30 cellular contexts compared by ENCODE assay signal in the genomic region with DNA sequence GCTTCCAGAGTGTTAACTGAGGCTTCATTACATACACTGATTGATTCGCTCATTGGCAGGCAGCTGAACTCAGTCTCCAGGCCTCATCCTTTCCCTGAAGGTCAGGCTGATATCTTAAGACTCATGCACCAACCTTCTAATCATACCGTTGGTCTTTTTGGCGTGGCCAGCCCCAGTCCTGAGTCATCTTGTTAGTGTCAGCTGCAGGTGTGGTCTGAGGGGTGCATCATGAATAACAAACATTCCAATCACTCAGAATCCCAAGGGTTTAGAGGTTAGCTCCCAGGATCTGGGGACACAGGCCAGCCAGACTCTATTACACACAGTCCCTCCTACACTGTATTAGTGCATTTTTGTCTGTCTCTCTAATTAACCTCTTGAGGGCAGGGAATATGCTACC.
DNase-seq lines count a peak whose midpoint lies in the region; ATAC-seq, FAIRE-seq and TF ChIP-seq lines count a peak whose summit lies in the region.
"Had no signal": no experiment of that assay in that cellular context is flagged by ENCODE, and none has a peak within 500 bp of the region (broad histone marks: within the 10 kb centered on the region; RNA-seq: fewer than 3 reads in every experiment).

No MANE protein-coding gene starts in this region.

- H3K36me3 ChIP-seq in breast epithelium (no peaks in the 10 kb centered on the region), Karpas-422 (ENCODE audit: insufficient read depth, low read length) (no peaks in the 10 kb centered on the region)
- H3K36me3 ChIP-seq: adrenal gland, BE2C, esophagus squamous epithelium, left ventricle myocardium inferior, upper lobe of right lung had no signal

- no peaks in the 10 kb centered on the region for H3K4me1 Mint-ChIP-seq in MCF 10A (ENCODE audit: insufficient read depth, unreplicated experiment)

- H3K4me3 Mint-ChIP-seq in MCF 10A (ENCODE audit: unreplicated experiment), result no peak overlapping the region
- H3K4me3 Mint-ChIP-seq: neural crest cell had no signal

- H4K20me1 ChIP-seq in Karpas-422 (ENCODE audit: insufficient read depth, low read depth, low read length), result no peaks in the 10 kb centered on the region

- no peaks in the 10 kb centered on the region for H3K9me3 Mint-ChIP-seq in MCF 10A (ENCODE audit: unreplicated experiment)
- H3K9me3 Mint-ChIP-seq: neural crest cell had no signal

- peaks cover 35% of the 10 kb centered on the region for H3K27me3 Mint-ChIP-seq in MCF 10A (ENCODE audit: insufficient read depth, unreplicated experiment)

- H3K27ac ChIP-seq in breast epithelium (no peak overlapping the region), foreskin keratinocyte (peak overlapping the region; percentile 68), Karpas-422 (ENCODE audit: low read length) (no peak overlapping the region)
- H3K27ac ChIP-seq: adrenal gland, dorsolateral prefrontal cortex, left ventricle myocardium inferior, psoas muscle, upper lobe of right lung had no signal

- TF ChIP-seq POLR2A in breast epithelium (IDR thresholded peaks at IDR 0.05), result no peak

- peak; percentile 84 for ATAC-seq in foreskin keratinocyte
- ATAC-seq in stimulated activated naive CD8-positive, alpha-beta T cell treated with anti-CD3 and anti-CD28 coated beads, Interleukin-15, Interleukin-2, amounts not matched to agents 100 U/mL and 50 U/mL, for 24 hours, result no peak
- ATAC-seq in GM21515 (IDR thresholded peaks at IDR 0.05; ENCODE audit: unreplicated experiment), result no peak
- ATAC-seq: HepG2, mucosa of descending colon, psoas muscle, upper lobe of right lung had no signal

- H3K4me2 ChIP-seq in Karpas-422 (ENCODE audit: low read depth, low read length, poor library complexity, severe bottlenecking), result no peak overlapping the region

- H3K9me2 ChIP-seq in Karpas-422 (replicated peaks; ENCODE audit: insufficient read depth, low read length), result no peaks in the 10 kb centered on the region

- H3K9me3 ChIP-seq in breast epithelium (no peaks in the 10 kb centered on the region), Karpas-422 (ENCODE audit: low read length) (no peaks in the 10 kb centered on the region)
- H3K9me3 ChIP-seq: adrenal gland, BE2C, Caco-2, esophagus squamous epithelium, left ventricle myocardium inferior, mucosa of descending colon, psoas muscle, upper lobe of right lung had no signal

- H3K36me3 Mint-ChIP-seq in MCF 10A (ENCODE audit: insufficient read depth, unreplicated experiment), result no peaks in the 10 kb centered on the region

- TF ChIP-seq CTCF in MCF 10A (IDR thresholded peaks at IDR 0.05; ENCODE audit: unreplicated experiment), result no peak
- TF ChIP-seq CTCF in breast epithelium (IDR thresholded peaks at IDR 0.05), result no peak
- TF ChIP-seq CTCF in foreskin keratinocyte (conservative IDR thresholded peaks at IDR 0.05), result no peak

- peak; percentile 65 for FAIRE-seq in TTC549 (lab: Jason Lieb, UNC)
- FAIRE-seq: GM18507, HepG2, small intestine had no signal

- intact Hi-C loops in MCF 10A (cut with micrococcal nuclease) (no loop called here), breast epithelium (cut with DNase I; ENCODE audit: low total_unique reads) (no loop called here)

- peak; percentile 22 for DNase-seq in MCF 10A (ENCODE audit: unreplicated experiment)
- no peak for DNase-seq in breast epithelium (ENCODE audit: low spot score in 2 of 2)
- peak; percentile 25 to 61 for DNase-seq in foreskin keratinocyte
- DNase-seq in Karpas-422, result no peak
- no peak for DNase-seq in stimulated activated naive CD8-positive, alpha-beta T cell treated with anti-CD3 and anti-CD28 coated beads, Interleukin-15, Interleukin-2, amounts not matched to agents 100 U/mL and 50 U/mL, for 24 hours
- DNase-seq in activated gamma-delta T cell treated with Interleukin-2 at 50 U/mL for 16 hours, result no peak
- DNase-seq: 8988T; activated CD4-positive, alpha-beta T cell treated with anti-CD3 and anti-CD28 coated beads, Interleukin-2, amount 50 U/mL, for 1 hour; activated CD8-positive, alpha-beta memory T cell treated with anti-CD3 and anti-CD28 coated beads, Interleukin-2, amount 50 U/mL, for 48 hours; activated effector memory CD4-positive, alpha-beta T cell treated with Interleukin-2 at 50 U/mL for 16 hours; adrenal gland; BE2C; Caco-2; dorsolateral prefrontal cortex; esophagus squamous epithelium; left ventricle myocardium inferior; MM.1S; mucosa of descending colon; NCI-H146; NCI-H2171; psoas muscle; SHP77; small intestine; stimulated activated CD4-positive, alpha-beta T cell treated with anti-CD3 and anti-CD28 coated beads, Interleukin-4, amount 100 ng/mL, for 4 hours; upper lobe of right lung had no signal

- POLR2A ChIA-PET in MCF 10A (lab: Yijun Ruan, JAX), result no interaction called here

- H3K4me1 ChIP-seq in breast epithelium, result no peaks in the 10 kb centered on the region
- H3K4me1 ChIP-seq in foreskin keratinocyte, result peaks cover 16% of the 10 kb centered on the region
- no peaks in the 10 kb centered on the region for H3K4me1 ChIP-seq in Karpas-422 (ENCODE audit: low read length)
- H3K4me1 ChIP-seq: adrenal gland, BE2C, Caco-2, upper lobe of right lung had no signal

- H3K27me3 ChIP-seq in breast epithelium, result no peaks in the 10 kb centered on the region
- H3K27me3 ChIP-seq in foreskin keratinocyte, result no peaks in the 10 kb centered on the region
- no peaks in the 10 kb centered on the region for H3K27me3 ChIP-seq in Karpas-422 (ENCODE audit: low read length)
- H3K27me3 ChIP-seq: BE2C, upper lobe of right lung had no signal

- H2AFZ ChIP-seq in Karpas-422 (ENCODE audit: low read length), result no peak overlapping the region

- BruUV-seq in MCF 10A (replicated peaks; lab: Mats Ljungman, UMichigan), result no TSS peak

- H3K27ac Mint-ChIP-seq in MCF 10A (ENCODE audit: low read depth, unreplicated experiment), result no peak overlapping the region

- H3K4me3 ChIP-seq in breast epithelium, result no peak overlapping the region
- no peak overlapping the region for H3K4me3 ChIP-seq in Karpas-422 (ENCODE audit: low read length)
- H3K4me3 ChIP-seq: adrenal gland, dorsolateral prefrontal cortex, esophagus squamous epithelium, left ventricle myocardium inferior, mucosa of descending colon, psoas muscle, upper lobe of right lung had no signal

- CTCF ChIA-PET in MCF 10A (lab: Yijun Ruan, JAX), result interaction anchor here (0.6 to 4.8 kb wide), 7 partner anchors 8 to 1236 kb away, joined by 3 to 62 read pairs (median 5); no protein-coding TSS in a partner anchor

- H3K79me2 ChIP-seq in Karpas-422 (ENCODE audit: low read length), result no peaks in the 10 kb centered on the region

- no peak overlapping the region for H3K9ac ChIP-seq in Karpas-422 (ENCODE audit: low read length)

Comparison
In these comparisons a context has a peak if more than half of its experiments do, and no peak if none do; other contexts are left out.
1. DNase-seq: peak in MCF 10A (single experiment) and foreskin keratinocyte (2 of 2); none in breast epithelium (0 of 2), Karpas-422 (single experiment), stimulated activated naive CD8-positive, alpha-beta T cell treated with anti-CD3 and anti-CD28 coated beads, Interleukin-15, Interleukin-2, amounts not matched to agents 100 U/mL and 50 U/mL, for 24 hours (single experiment) and activated gamma-delta T cell treated with Interleukin-2 at 50 U/mL for 16 hours (single experiment).